Comparison of ENCODE assay signal across 27 cellular contexts in genomic region chr2:29059612-29060011, GRCh38. TPM values are rescaled to one million over a fixed set of nuclear protein-coding genes. Genes with fewer than 3 reads are reported as not detected.
A peak's percentile ranks its signal among the peaks of the same experiment; 100 is the strongest.
DNase-seq lines count a peak whose midpoint lies in the region; ATAC-seq, FAIRE-seq and TF ChIP-seq lines count a peak whose summit lies in the region.
"Had no signal": no experiment of that assay in that cellular context is flagged by ENCODE, and none has a peak within 500 bp of the region (broad histone marks: within the 10 kb centered on the region; RNA-seq: fewer than 3 reads in every experiment).

No MANE protein-coding gene starts in this region.

- no peaks in the 10 kb centered on the region for H3K36me3 ChIP-seq in K562 (ENCODE audit: control insufficient read depth, insufficient read depth, low read length)
- no peaks in the 10 kb centered on the region for H3K36me3 ChIP-seq in breast epithelium
- H3K36me3 ChIP-seq: ascending aorta, heart left ventricle had no signal

- H3K4me3 Mint-ChIP-seq in activated CD4-positive, alpha-beta memory T cell treated with anti-CD3 and anti-CD28 coated beads for 36 hours: no peak overlapping the region
- no peak overlapping the region for H3K4me3 Mint-ChIP-seq in activated CD4-positive, alpha-beta memory T cell treated with anti-CD3 and anti-CD28 coated beads, Interleukin-2, amount 10 ng/mL, durations not matched to agents 7 days and 5 days
- H3K4me3 Mint-ChIP-seq in nephron progenitor cell (no peak overlapping the region), natural killer cell (no peak overlapping the region)
- H3K4me3 Mint-ChIP-seq: GM23338, T-cell had no signal

- H3K9me1 ChIP-seq in K562 (ENCODE audit: control insufficient read depth, insufficient read depth, low read length): peaks cover 3% of the 10 kb centered on the region

- no TSS peak for BruUV-seq in K562 (replicated peaks; lab: Mats Ljungman, UMichigan)

- no peak overlapping the region for H3K27ac ChIP-seq in K562 (ENCODE audit: extremely low read depth, low read depth, low read length)
- H3K27ac ChIP-seq in breast epithelium: no peak overlapping the region
- H3K27ac ChIP-seq: ascending aorta, heart left ventricle, KMS-11 had no signal

- no peaks in the 10 kb centered on the region for H3K27me3 Mint-ChIP-seq in activated CD4-positive, alpha-beta memory T cell treated with anti-CD3 and anti-CD28 coated beads for 36 hours
- H3K27me3 Mint-ChIP-seq in activated CD4-positive, alpha-beta memory T cell treated with anti-CD3 and anti-CD28 coated beads, Interleukin-2, amount 10 ng/mL, durations not matched to agents 7 days and 5 days: no peaks in the 10 kb centered on the region
- peaks cover 10% of the 10 kb centered on the region for H3K27me3 Mint-ChIP-seq in nephron progenitor cell (ENCODE audit: low read depth, poor library complexity)
- no peaks in the 10 kb centered on the region for H3K27me3 Mint-ChIP-seq in natural killer cell (ENCODE audit: low read depth in 2 of 2)
- H3K27me3 Mint-ChIP-seq: T-cell had no signal

- peak overlapping the region; percentile 2 for H3K27ac Mint-ChIP-seq in activated CD4-positive, alpha-beta memory T cell treated with anti-CD3 and anti-CD28 coated beads for 36 hours
- no peak overlapping the region for H3K27ac Mint-ChIP-seq in activated CD4-positive, alpha-beta memory T cell treated with anti-CD3 and anti-CD28 coated beads, Interleukin-2, amount 10 ng/mL, durations not matched to agents 7 days and 5 days
- H3K27ac Mint-ChIP-seq in nephron progenitor cell (peak overlapping the region; percentile 45), natural killer cell (peak overlapping the region in 1 of 2 donors; percentile 27)
- H3K27ac Mint-ChIP-seq: GM23338 had no signal

- no peak overlapping the region for H2AFZ ChIP-seq in K562 (ENCODE audit: low read depth, low read length)
- H2AFZ ChIP-seq: GM23338 had no signal

- H3K9me3 ChIP-seq in K562 (replicated peaks; ENCODE audit: control insufficient read depth, insufficient read depth, low read depth, low read length) (no peaks in the 10 kb centered on the region), breast epithelium (no peaks in the 10 kb centered on the region)
- H3K9me3 ChIP-seq: ascending aorta, heart left ventricle had no signal

- H3K4me1 ChIP-seq in K562 (replicated peaks in 1 of 2; ENCODE audit: control insufficient read depth in 2 of 2, insufficient read depth in 2 of 2, low read length in 2 of 2) (no peaks in the 10 kb centered on the region), breast epithelium (peaks cover 0 to 8% of the 10 kb centered on the region in 2 donors)

- TF ChIP-seq POLR2A in K562 (conservative IDR thresholded peaks at IDR 0.05) (no peak), breast epithelium (IDR thresholded peaks at IDR 0.05) (no peak)

- H3K36me3 Mint-ChIP-seq in activated CD4-positive, alpha-beta memory T cell treated with anti-CD3 and anti-CD28 coated beads for 36 hours: no peaks in the 10 kb centered on the region
- no peaks in the 10 kb centered on the region for H3K36me3 Mint-ChIP-seq in activated CD4-positive, alpha-beta memory T cell treated with anti-CD3 and anti-CD28 coated beads, Interleukin-2, amount 10 ng/mL, durations not matched to agents 7 days and 5 days (ENCODE audit: low read depth)
- H3K36me3 Mint-ChIP-seq in nephron progenitor cell (ENCODE audit: low read depth) (no peaks in the 10 kb centered on the region), natural killer cell (no peaks in the 10 kb centered on the region)
- H3K36me3 Mint-ChIP-seq: T-cell had no signal

- in situ Hi-C loops in K562 (cut with MboI): no loop called here

- H3K4me3 ChIP-seq in K562 (no peak overlapping the region), breast epithelium (no peak overlapping the region)
- H3K4me3 ChIP-seq: ascending aorta, GM23338, heart left ventricle, smooth muscle cell had no signal

- H4K20me1 ChIP-seq in K562 (replicated peaks; ENCODE audit: control insufficient read depth, insufficient read depth, low read length): no peaks in the 10 kb centered on the region; the same call in 1 of the 2 replicates

- FAIRE-seq in K562 (lab: Jason Lieb, UNC): no peak
- FAIRE-seq: A204.1, G401.6 had no signal

- intact Hi-C loops in activated CD4-positive, alpha-beta memory T cell treated with anti-CD3 and anti-CD28 coated beads for 36 hours (cut with micrococcal nuclease): no loop called here
- intact Hi-C loops in K562 (cut with micrococcal nuclease): no loop called here
- intact Hi-C loops in natural killer cell (cut with micrococcal nuclease): no loop called here
- intact Hi-C loops in breast epithelium (cut with DNase I; ENCODE audit: low total_unique reads): no loop called here

- 0% methylated on average over 1 of the region's 1 CpG for WGBS in K562 (ENCODE audit: insufficient coverage, low coverage, missing lambda C conversion rate)

- TF ChIP-seq EP300 in K562 (IDR thresholded peaks at IDR 0.05; ENCODE audit: low read length): no peak

- no peak for TF ChIP-seq RAD21 in K562 (CRISPR knock-in tag; conservative IDR thresholded peaks at IDR 0.05 in 1 of 2, IDR thresholded peaks at IDR 0.05 in 1 of 2)

- H3K4me2 ChIP-seq in K562 (ENCODE audit: insufficient read depth, low read length): no peak overlapping the region
- H3K4me2 ChIP-seq: GM23338, KMS-11, smooth muscle cell had no signal

- 0 out of 3 replicates have a peak, but pooled peaks have one; percentile 33 for ATAC-seq in K562
- no peak for ATAC-seq in natural killer cell
- ATAC-seq: GM23338, heart left ventricle, left lobe of liver, Panc1, T-cell had no signal

- H3K9me3 Mint-ChIP-seq in activated CD4-positive, alpha-beta memory T cell treated with anti-CD3 and anti-CD28 coated beads for 36 hours: no peaks in the 10 kb centered on the region
- no peaks in the 10 kb centered on the region for H3K9me3 Mint-ChIP-seq in activated CD4-positive, alpha-beta memory T cell treated with anti-CD3 and anti-CD28 coated beads, Interleukin-2, amount 10 ng/mL, durations not matched to agents 7 days and 5 days
- no peaks in the 10 kb centered on the region for H3K9me3 Mint-ChIP-seq in nephron progenitor cell
- no peaks in the 10 kb centered on the region for H3K9me3 Mint-ChIP-seq in natural killer cell
- H3K9me3 Mint-ChIP-seq: GM23338, T-cell had no signal

- POLR2A ChIA-PET in activated CD4-positive, alpha-beta memory T cell treated with anti-CD3 and anti-CD28 coated beads for 36 hours (lab: Charles Lee): no interaction called here
- POLR2A ChIA-PET in activated CD4-positive, alpha-beta memory T cell treated with anti-CD3 and anti-CD28 coated beads, Interleukin-2, amount 10 ng/mL, durations not matched to agents 7 days and 5 days (lab: Charles Lee): no interaction called here
- POLR2A ChIA-PET in K562 (lab: Yijun Ruan, JAX): no interaction called here

- CTCF ChIA-PET in activated CD4-positive, alpha-beta memory T cell treated with anti-CD3 and anti-CD28 coated beads for 36 hours (lab: Charles Lee): interaction anchor here (2.0 kb wide), 1 partner anchor 44 kb away, joined by 4 read pairs; no protein-coding TSS in a partner anchor
- CTCF ChIA-PET in activated CD4-positive, alpha-beta memory T cell treated with anti-CD3 and anti-CD28 coated beads, Interleukin-2, amount 10 ng/mL, durations not matched to agents 7 days and 5 days (lab: Charles Lee): no interaction called here
- CTCF ChIA-PET in K562 (lab: Yijun Ruan, JAX; ENCODE audit: low intra/inter-chr PET ratio): no interaction called here

- H3K9ac ChIP-seq in K562 (ENCODE audit: insufficient read depth in 1 of 2, low read depth in 2 of 2, low read length in 2 of 2): no peak overlapping the region
- H3K9ac ChIP-seq: KMS-11 had no signal

- DNase-seq in activated CD4-positive, alpha-beta memory T cell treated with anti-CD3 and anti-CD28 coated beads for 36 hours: no peak
- DNase-seq in activated CD4-positive, alpha-beta memory T cell treated with anti-CD3 and anti-CD28 coated beads, Interleukin-2, amount 10 ng/mL, durations not matched to agents 7 days and 5 days: no peak
- DNase-seq in NCI-H2227 (lab: John Stamatoyannopoulos, UW; ENCODE audit: unreplicated experiment): peak; percentile 53
- no peak for DNase-seq in K562 (ENCODE audit: extremely low read depth in 1 of 4, low spot score in 3 of 4)
- no peak for DNase-seq in nephron progenitor cell
- no peak for DNase-seq in natural killer cell
- DNase-seq in breast epithelium (ENCODE audit: low spot score in 2 of 2): no peak
- DNase-seq in NCI-H1417 treated with DMSO at 0.1 percent for 48 hours (lab: John Stamatoyannopoulos, UW): no peak
- DNase-seq: activated gamma-delta T cell treated with Interleukin-2 at 50 U/mL for 16 hours; heart left ventricle; mesendoderm; NCI-H146; NCI-H524 treated with DMSO at 0.1 percent for 48 hours; retina; stimulated activated CD4-positive, alpha-beta T cell treated with anti-CD3 and anti-CD28 coated beads, Interleukin-2, amount 100 ng/mL, for 24 hours; T-cell had no signal

- TF ChIP-seq CTCF in K562 (IDR thresholded peaks at IDR 0.05 in 2 of 3, conservative IDR thresholded peaks at IDR 0.05 in 1 of 3; ENCODE audit: insufficient read depth in 2 of 3, low read depth in 1 of 3, low read length in 3 of 3) (no peak), nephron progenitor cell (IDR thresholded peaks at IDR 0.05) (no peak), natural killer cell (IDR thresholded peaks at IDR 0.05) (no peak), breast epithelium (IDR thresholded peaks at IDR 0.05) (no peak)

- H3K27me3 ChIP-seq in K562 (ENCODE audit: control insufficient read depth in 2 of 2, insufficient read depth in 2 of 2, low read length in 2 of 2) (peaks cover 26 to 52% of the 10 kb centered on the region in 2 experiments; a peak in 4 of 5 replicates), breast epithelium (no peaks in the 10 kb centered on the region)
- H3K27me3 ChIP-seq: ascending aorta, heart left ventricle had no signal

- no peaks in the 10 kb centered on the region for H3K79me2 ChIP-seq in K562 (ENCODE audit: control insufficient read depth, insufficient read depth, low read length)

- peaks cover 15% of the 10 kb centered on the region for H3K4me1 Mint-ChIP-seq in activated CD4-positive, alpha-beta memory T cell treated with anti-CD3 and anti-CD28 coated beads for 36 hours (ENCODE audit: low read depth)
- H3K4me1 Mint-ChIP-seq in activated CD4-positive, alpha-beta memory T cell treated with anti-CD3 and anti-CD28 coated beads, Interleukin-2, amount 10 ng/mL, durations not matched to agents 7 days and 5 days: peaks cover 2% of the 10 kb centered on the region
- H3K4me1 Mint-ChIP-seq in nephron progenitor cell (peaks cover 61% of the 10 kb centered on the region), natural killer cell (peaks cover 0 to under 1% of the 10 kb centered on the region in 2 donors)

RNA-seq across cellular contexts. Expression of gene PCARE, which starts 14.7 kb away (rescaled TPM):
- not detected for total RNA-seq in activated CD4-positive, alpha-beta memory T cell treated with anti-CD3 and anti-CD28 coated beads for 36 hours
- total RNA-seq in activated CD4-positive, alpha-beta memory T cell treated with anti-CD3 and anti-CD28 coated beads, Interleukin-2, amount 10 ng/mL, durations not matched to agents 7 days and 5 days: not detected
- total RNA-seq in K562 (2011; cell fraction: chromatin; rRNA removed; ENCODE audit: low replicate concordance): not detected in 2 replicates
- not detected in 2 replicates for total RNA-seq in K562 (2011; cell fraction: nucleolus; rRNA removed)
- total RNA-seq in K562 (2011; cell fraction: nucleoplasm; rRNA removed): not detected in 2 replicates
- total RNA-seq in K562 (2014; rRNA removed): not detected in 2 replicates
- total RNA-seq in K562 (2014; rRNA removed; fragmentation: Illumina TruSeq; extraction: Trizol): not detected in 2 replicates
- not detected in 2 replicates for total RNA-seq in K562 (2015; rRNA removed; fragmentation: Illumina TruSeq; extraction: Trizol)
- not detected in 2 replicates for total RNA-seq in K562 (2021)
- not detected in 2 replicates for polyA plus RNA-seq in K562 (2011; rRNA removed)
- not detected in 2 replicates for polyA plus RNA-seq in K562 (2011; cell fraction: cytosol; rRNA removed)
- polyA plus RNA-seq in K562 (2011; cell fraction: nucleus; rRNA removed): not detected in 2 replicates
- polyA plus RNA-seq in K562 (2012): not detected in 2 replicates
- not detected in 2 replicates for polyA plus RNA-seq in K562 (2014; fragmentation: Illumina TruSeq; extraction: Trizol)
- polyA plus RNA-seq in K562 (2014; fragmentation: Nextera tagmentation; extraction: Ambion mirVana): not detected
- not detected in 2 replicates for polyA plus RNA-seq in K562 (2014; rRNA removed)
- polyA minus RNA-seq in K562 (2011; rRNA and poly(A)+ RNA removed): not detected in 2 replicates
- not detected in 2 replicates for polyA minus RNA-seq in K562 (2011; cell fraction: cytosol; rRNA and poly(A)+ RNA removed)
- polyA minus RNA-seq in K562 (2011; cell fraction: nucleus; rRNA and poly(A)+ RNA removed): not detected in 2 replicates
- not detected for total RNA-seq in natural killer cell
- not detected for total RNA-seq in breast epithelium
- total RNA-seq: ascending aorta, epithelial cell of proximal tubule, GM23338, HT1080, left lobe of liver, osteocyte, smooth muscle cell, T-cell had no signal
- polyA plus RNA-seq: GM23338, smooth muscle cell had no signal

RNA-seq across cellular contexts. Expression of gene CLIP4, which starts 55.6 kb away (rescaled TPM):
- 10 to 100 TPM; 26.5 to 27.9 TPM for total RNA-seq in activated CD4-positive, alpha-beta memory T cell treated with anti-CD3 and anti-CD28 coated beads for 36 hours
- total RNA-seq in activated CD4-positive, alpha-beta memory T cell treated with anti-CD3 and anti-CD28 coated beads, Interleukin-2, amount 10 ng/mL, durations not matched to agents 7 days and 5 days: 10 to 100 TPM; 31.7 to 33.7 TPM
- 0.18 TPM in 1 of 2 replicates, not detected in the other for total RNA-seq in K562 (2011; cell fraction: chromatin; rRNA removed; ENCODE audit: low replicate concordance)
- total RNA-seq in K562 (2011; cell fraction: nucleolus; rRNA removed): 0.13 TPM in 1 of 2 replicates, not detected in the other
- 0.95 TPM in 1 of 2 replicates, not detected in the other for total RNA-seq in K562 (2011; cell fraction: nucleoplasm; rRNA removed)
- not detected in 2 replicates for total RNA-seq in K562 (2014; rRNA removed)
- total RNA-seq in K562 (2014; rRNA removed; fragmentation: Illumina TruSeq; extraction: Trizol): not detected in 2 replicates
- total RNA-seq in K562 (2015; rRNA removed; fragmentation: Illumina TruSeq; extraction: Trizol): not detected in 2 replicates
- 0.18 and 0.38 TPM in 2 replicates for total RNA-seq in K562 (2021)
- polyA plus RNA-seq in K562 (2011; rRNA removed): 0.03 and 0.06 TPM in 2 replicates
- polyA plus RNA-seq in K562 (2011; cell fraction: cytosol; rRNA removed): 0.03 TPM in 1 of 2 replicates, not detected in the other
- 0.10 TPM in 1 of 2 replicates, not detected in the other for polyA plus RNA-seq in K562 (2011; cell fraction: nucleus; rRNA removed)
- polyA plus RNA-seq in K562 (2012): 0.04 TPM in 1 of 2 replicates, not detected in the other
- polyA plus RNA-seq in K562 (2014; fragmentation: Illumina TruSeq; extraction: Trizol): 0.03 TPM in 1 of 2 replicates, not detected in the other
- not detected for polyA plus RNA-seq in K562 (2014; fragmentation: Nextera tagmentation; extraction: Ambion mirVana)
- polyA plus RNA-seq in K562 (2014; rRNA removed): 0.13 and 0.20 TPM in 2 replicates
- not detected in 2 replicates for polyA minus RNA-seq in K562 (2011; rRNA and poly(A)+ RNA removed)
- not detected in 2 replicates for polyA minus RNA-seq in K562 (2011; cell fraction: cytosol; rRNA and poly(A)+ RNA removed)
- 0.11 TPM in 1 of 2 replicates, not detected in the other for polyA minus RNA-seq in K562 (2011; cell fraction: nucleus; rRNA and poly(A)+ RNA removed)
- total RNA-seq in natural killer cell: 10 to 100 TPM; 56.8 to 88.0 (median 72.6) TPM
- total RNA-seq in breast epithelium: 100 to 1,000 TPM in 1 of 3 donors, 10 to 100 TPM in 2; 67.2 to 146 (median 76.8) TPM

Comparison
In these comparisons a context has a peak if more than half of its experiments do, and no peak if none do; other contexts are left out.
1. RNA of gene CLIP4, which starts 55.6 kb away (total RNA-seq): 67.2 to 146 TPM in breast epithelium, 56.8 to 88.0 TPM in natural killer cell, 31.7 to 33.7 TPM in activated CD4-positive, alpha-beta memory T cell treated with anti-CD3 and anti-CD28 coated beads, Interleukin-2, amount 10 ng/mL, durations not matched to agents 7 days and 5 days and 26.5 to 27.9 TPM in activated CD4-positive, alpha-beta memory T cell treated with anti-CD3 and anti-CD28 coated beads for 36 hours; 0.13 to 0.95 TPM in K562; every median in the first group is over 10 times any median in the second.